In the genomic region with DNA sequence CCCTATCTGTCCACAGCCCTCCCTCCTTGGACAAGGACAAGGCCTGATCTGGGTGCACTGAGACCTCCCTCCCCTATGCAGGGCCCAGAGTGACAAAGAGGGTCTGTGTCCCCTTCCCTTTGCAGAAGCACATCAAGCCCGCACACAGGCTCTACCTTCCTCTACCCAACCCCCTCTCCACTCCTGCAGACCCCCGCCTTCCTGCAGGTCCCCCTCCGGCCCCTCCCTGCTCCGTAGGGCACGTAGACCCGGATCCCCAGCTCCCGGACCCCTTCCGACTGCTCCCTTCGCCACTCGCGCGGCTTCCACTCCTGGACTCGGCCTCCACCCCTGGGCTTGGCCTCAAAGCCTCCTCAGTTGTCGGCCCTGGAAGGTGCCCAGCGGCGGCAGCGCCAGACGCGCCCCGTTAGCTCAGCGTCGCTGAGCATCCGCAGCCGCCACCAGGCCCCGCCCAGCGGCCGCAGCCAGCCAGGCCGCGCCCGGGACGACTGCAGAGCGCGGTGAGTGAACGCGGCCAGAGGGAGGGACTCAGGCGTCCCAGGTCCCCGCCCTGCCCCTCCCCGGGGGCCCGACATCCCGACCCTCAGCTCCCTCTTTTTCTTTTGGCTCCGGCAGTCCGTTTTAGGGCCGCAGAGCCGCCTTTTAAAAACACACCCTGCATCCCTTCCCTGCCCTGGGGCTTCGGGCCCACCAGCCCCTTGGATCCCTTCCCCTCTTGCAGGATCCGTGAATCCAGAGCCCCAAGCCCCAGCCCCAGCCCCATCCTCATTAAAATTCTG, we compare ENCODE assay signal across 8 cellular contexts. TPM values are rescaled to one million over a fixed set of nuclear protein-coding genes. Genes with fewer than 3 reads are reported as not detected.
DNase-seq lines count a peak whose midpoint lies in the region; ATAC-seq and TF ChIP-seq lines count a peak whose summit lies in the region.

No MANE protein-coding gene starts in this region.

- H3K4me3 Mint-ChIP-seq in CD4-positive, alpha-beta memory T cell, result peak overlapping the region; percentile 95 to 99 (median 98)

- POLR2A ChIA-PET in CD4-positive, alpha-beta memory T cell (lab: Charles Lee; ENCODE audit: partially characterized antibody), result interaction anchor here (0.7 to 4.3 kb wide), 8 partner anchors 11 to 582 kb away, joined by 3 to 95 read pairs (median 8); partner anchors contain the start of genes LENG8, MBOAT7, PRKCG and PRPF31

- H3K36me3 ChIP-seq in CD4-positive, alpha-beta memory T cell (ENCODE audit: insufficient read depth, low read length), result no peaks in the 10 kb centered on the region
- H3K36me3 ChIP-seq in ectodermal cell (ENCODE audit: control insufficient read depth, insufficient read depth, low read length) (peaks cover 5% of the 10 kb centered on the region), liver (ENCODE audit: control insufficient read depth in 4 of 4, insufficient read depth in 3 of 4, low read depth in 1 of 4, low read length in 3 of 4) (no peaks in the 10 kb centered on the region)

- ATAC-seq in GM19397 (IDR thresholded peaks at IDR 0.05; ENCODE audit: unreplicated experiment), result no peak

- H3K27ac ChIP-seq in CD4-positive, alpha-beta memory T cell (ENCODE audit: low read depth, low read length), result peak overlapping the region; percentile 100
- H3K27ac ChIP-seq in ectodermal cell (ENCODE audit: insufficient read depth, low read depth, low read length, poor library complexity, severe bottlenecking) (peak overlapping the region; percentile 100), liver (ENCODE audit: low read depth in 1 of 2, low read length in 2 of 2) (peak overlapping the region; percentile 49 to 76)

- H3K4me1 Mint-ChIP-seq in CD4-positive, alpha-beta memory T cell, result peaks cover 14 to 52% (median 21%) of the 10 kb centered on the region in 4 donors

- H3K4me1 ChIP-seq in CD4-positive, alpha-beta memory T cell (ENCODE audit: insufficient read depth, low read length), result peaks cover 25% of the 10 kb centered on the region
- H3K4me1 ChIP-seq in ectodermal cell (ENCODE audit: control insufficient read depth, insufficient read depth, low read length), result peaks cover 5% of the 10 kb centered on the region
- peaks cover 3 to 20% (median 13%) of the 10 kb centered on the region in 4 donors for H3K4me1 ChIP-seq in liver (ENCODE audit: control insufficient read depth in 4 of 4, insufficient read depth in 4 of 4, low read length in 3 of 4)

- CTCF ChIA-PET in CD4-positive, alpha-beta memory T cell (lab: Charles Lee; ENCODE audit: partially characterized antibody), result interaction anchor here (0.7 to 1.7 kb wide), 5 partner anchors 9 to 164 kb away, joined by 3 to 11 read pairs (median 5); partner anchors contain the start of gene PRKCG

- no peak overlapping the region for H3K9ac ChIP-seq in liver (ENCODE audit: low read depth in 1 of 2, low read length in 2 of 2)

- WGBS in ectodermal cell, 2 experiments, result 1% methylated on average over 46 of the region's 46 CpGs
- WGBS in liver, result 39% methylated on average over 46 of the region's 46 CpGs

- peak; percentile 63 to 73 (median 71) for DNase-seq in CD4-positive, alpha-beta memory T cell
- DNase-seq in HuH-7.5 (ENCODE audit: low spot score) (peak; percentile 74), NCI-H1436 treated with DMSO at 0.1 percent for 48 hours (lab: John Stamatoyannopoulos, UW) (no peak)
- DNase-seq in activated CD4-positive, alpha-beta T cell treated with anti-CD3 and anti-CD28 coated beads, Interleukin-2, amount 50 U/mL, for 1 hour, result peak; percentile 79
- DNase-seq in stimulated activated CD4-positive, alpha-beta T cell treated with anti-CD3 and anti-CD28 coated beads, Interleukin-4, amount 100 ng/mL, for 24 hours, result peak; percentile 64

- no peaks in the 10 kb centered on the region for H3K27me3 ChIP-seq in CD4-positive, alpha-beta memory T cell (ENCODE audit: insufficient read depth, low read length)
- H3K27me3 ChIP-seq in ectodermal cell (ENCODE audit: control insufficient read depth, insufficient read depth, low read length, poor library complexity, severe bottlenecking) (no peaks in the 10 kb centered on the region), liver (ENCODE audit: control insufficient read depth in 4 of 4, insufficient read depth in 4 of 4, low read length in 3 of 4) (no peaks in the 10 kb centered on the region)

- TF ChIP-seq RAD21 in liver (IDR thresholded peaks at IDR 0.05), result no peak

- peak overlapping the region; percentile 99 to 100 (median 100) for H3K27ac Mint-ChIP-seq in CD4-positive, alpha-beta memory T cell

- peak overlapping the region; percentile 8 to 58 for H3K4me3 ChIP-seq in CD4-positive, alpha-beta memory T cell (ENCODE audit: low read length in 2 of 2)
- H3K4me3 ChIP-seq in ectodermal cell (ENCODE audit: insufficient read depth, low read depth, low read length), result peak overlapping the region; percentile 63
- H3K4me3 ChIP-seq in liver (ENCODE audit: low read depth in 1 of 3, low read length in 3 of 3), result peak overlapping the region in 1 of 3 donors; percentile 28

- H3K9me3 Mint-ChIP-seq in CD4-positive, alpha-beta memory T cell, result peaks cover 0 to 6% (median 0%) of the 10 kb centered on the region in 8 donors

- no peaks in the 10 kb centered on the region for H3K9me3 ChIP-seq in CD4-positive, alpha-beta memory T cell (ENCODE audit: control insufficient read depth in 1 of 2, low read length in 2 of 2)
- H3K9me3 ChIP-seq in ectodermal cell (ENCODE audit: control insufficient read depth, low read length) (no peaks in the 10 kb centered on the region), liver (ENCODE audit: control insufficient read depth in 4 of 4, low read length in 3 of 4) (no peaks in the 10 kb centered on the region)

- intact Hi-C loops in CD4-positive, alpha-beta memory T cell (cut with micrococcal nuclease), result loop anchor here (5.0 kb wide), 3 partner anchors 581 to 669 kb away; partner anchors contain the start of genes LENG8 and LENG9

- H3K27me3 Mint-ChIP-seq in CD4-positive, alpha-beta memory T cell, result no peaks in the 10 kb centered on the region

- peaks cover 2 to 23% of the 10 kb centered on the region in 2 donors for H3K36me3 Mint-ChIP-seq in CD4-positive, alpha-beta memory T cell

- no peak for TF ChIP-seq CTCF in liver (IDR thresholded peaks at IDR 0.05; ENCODE audit: low read depth, low read length, missing input control)

TF ChIP-seq in liver, 16 proteins besides CTCF, POLR2A, EP300 and RAD21:
- TF ChIP-seq FOXA2 (IDR thresholded peaks at IDR 0.05), result no peak
- no peak for TF ChIP-seq FOXA1 (IDR thresholded peaks at IDR 0.05)

RNA-seq across cellular contexts. Expression of gene MYADM, which starts 1.6 kb away (rescaled TPM):
- 10 to 100 TPM; 42.1 to 45.8 TPM for total RNA-seq in CD4-positive, alpha-beta memory T cell
- 10 to 100 TPM; 38.5 to 67.9 TPM for polyA plus RNA-seq in CD4-positive, alpha-beta memory T cell
- polyA plus RNA-seq in ectodermal cell (2013, experiment 1 of 4), result 84.7 TPM
- polyA plus RNA-seq in ectodermal cell (2013, experiment 2 of 4), result 93.9 TPM
- polyA plus RNA-seq in ectodermal cell (2013, experiment 3 of 4), result 49.8 TPM
- 55.5 TPM for polyA plus RNA-seq in ectodermal cell (2013, experiment 4 of 4)
- total RNA-seq in liver, result 1 to 10 TPM; 2.6 to 4.4 TPM
- 10 to 100 TPM in 1 of 2 donors, 1 to 10 TPM in 1; 8.8 to 28.0 TPM for polyA plus RNA-seq in liver

RNA-seq across cellular contexts. Expression of gene PRKCG, which starts 15.9 kb away (rescaled TPM):
- not detected for total RNA-seq in CD4-positive, alpha-beta memory T cell
- under 1 TPM in 1 of 2 donors, not detected in 1; 0.06 TPM for polyA plus RNA-seq in CD4-positive, alpha-beta memory T cell
- polyA plus RNA-seq in ectodermal cell (2013, experiment 1 of 4), result 12.1 TPM
- polyA plus RNA-seq in ectodermal cell (2013, experiment 2 of 4), result 11.7 TPM
- polyA plus RNA-seq in ectodermal cell (2013, experiment 3 of 4), result 10.4 TPM
- polyA plus RNA-seq in ectodermal cell (2013, experiment 4 of 4), result 11.3 TPM
- under 1 TPM in 1 of 2 donors, not detected in 1; 0.09 TPM for total RNA-seq in liver
- polyA plus RNA-seq in liver, result not detected

RNA-seq across cellular contexts. Expression of gene NLRP12, which starts 42.0 kb away (rescaled TPM):
- total RNA-seq in CD4-positive, alpha-beta memory T cell, result not detected
- not detected for polyA plus RNA-seq in CD4-positive, alpha-beta memory T cell
- not detected for polyA plus RNA-seq in ectodermal cell (2013, experiment 1 of 4)
- not detected for polyA plus RNA-seq in ectodermal cell (2013, experiment 2 of 4)
- not detected for polyA plus RNA-seq in ectodermal cell (2013, experiment 3 of 4)
- polyA plus RNA-seq in ectodermal cell (2013, experiment 4 of 4), result 0.08 TPM
- total RNA-seq in liver, result 1 to 10 TPM in 1 of 2 donors, under 1 TPM in 1; 0.98 to 1.8 TPM
- under 1 TPM; 0.10 to 0.18 TPM for polyA plus RNA-seq in liver

RNA-seq across cellular contexts. Expression of gene CACNG7, which starts 43.0 kb away (rescaled TPM):
- not detected for total RNA-seq in CD4-positive, alpha-beta memory T cell
- polyA plus RNA-seq in CD4-positive, alpha-beta memory T cell, result not detected
- polyA plus RNA-seq in ectodermal cell (2013, experiment 1 of 4), result 35.0 TPM
- 36.5 TPM for polyA plus RNA-seq in ectodermal cell (2013, experiment 2 of 4)
- polyA plus RNA-seq in ectodermal cell (2013, experiment 3 of 4), result 30.5 TPM
- polyA plus RNA-seq in ectodermal cell (2013, experiment 4 of 4), result 38.1 TPM
- not detected for total RNA-seq in liver
- polyA plus RNA-seq in liver, result not detected

Comparison
In these comparisons a context has a peak if more than half of its experiments do, and no peak if none do; other contexts are left out.
1. RNA of gene MYADM, which starts 1.6 kb away (total RNA-seq): 42.1 to 45.8 TPM in CD4-positive, alpha-beta memory T cell; 2.6 to 4.4 TPM in liver; every median in the first group is over 4 times any median in the second.
2. Peak in every context shown above with its lines, with median percentiles within 50 percentile points of each other: H3K27ac ChIP-seq.